In genomic region chr22:35617137-35617755, GRCh38 we compare ENCODE assay signal across 15 cellular contexts. TPM values are rescaled to one million over a fixed set of nuclear protein-coding genes. Genes with fewer than 3 reads are reported as not detected.
"Had no signal": no experiment of that assay in that cellular context is flagged by ENCODE, and none has a peak within 500 bp of the region (broad histone marks: within the 10 kb centered on the region; RNA-seq: fewer than 3 reads in every experiment).

Gene MB (minus strand): TSS chr22:35617329. CDS start chr22:35617257, 72 bp downstream.

- H3K27ac ChIP-seq: left lung, ovary, skin epidermis had no signal

- H3K9me3 Mint-ChIP-seq: activated T-helper 17 cell treated with anti-CD3 and anti-CD28 coated beads, Interleukin-2, amount 50 U/mL, for 72 hours; brain; neural crest cell had no signal

- FAIRE-seq: islet of Langerhans, urothelium cell line had no signal

- H3K36me3 ChIP-seq: left lung, ovary had no signal

- ATAC-seq: activated T-helper 17 cell treated with anti-CD3 and anti-CD28 coated beads, Interleukin-2, amount 50 U/mL, for 72 hours; left lung had no signal

- H3K4me1 Mint-ChIP-seq: activated T-helper 17 cell treated with anti-CD3 and anti-CD28 coated beads, Interleukin-2, amount 50 U/mL, for 72 hours had no signal

- H3K4me3 ChIP-seq: left lung, ovary, skin epidermis had no signal

- H3K27ac Mint-ChIP-seq: activated T-helper 17 cell treated with anti-CD3 and anti-CD28 coated beads, Interleukin-2, amount 50 U/mL, for 72 hours; brain had no signal

- H3K9me3 ChIP-seq: left lung, ovary had no signal

- H3K36me3 Mint-ChIP-seq: brain had no signal

- H3K27me3 Mint-ChIP-seq: activated T-helper 17 cell treated with anti-CD3 and anti-CD28 coated beads, Interleukin-2, amount 50 U/mL, for 72 hours had no signal

- DNase-seq: activated CD4-positive, alpha-beta T cell treated with anti-CD3 and anti-CD28 coated beads for 4 hours; activated naive CD4-positive, alpha-beta T cell treated with anti-CD3 and anti-CD28 coated beads, Interleukin-2, amount 50 U/mL, for 16 hours; amniotic stem cell; dermis blood vessel endothelial cell; glutamatergic neuron; left lung; mesendoderm; ovary; T-helper 1 cell had no signal

- H3K4me3 Mint-ChIP-seq: activated T-helper 17 cell treated with anti-CD3 and anti-CD28 coated beads, Interleukin-2, amount 50 U/mL, for 72 hours; brain; neural crest cell had no signal

RNA-seq across cellular contexts. Expression of gene MB, which starts in this region (rescaled TPM):
- total RNA-seq: dermis blood vessel endothelial cell, neural crest cell had no signal
